In genomic region chr6:3023663-3024483, GRCh38 we compare ENCODE assay signal across 1 cellular context.
TF ChIP-seq lines count a peak whose summit lies in the region.

No MANE protein-coding gene starts in this region.

TF ChIP-seq in IMR-90, 13 proteins besides CTCF, POLR2A, EP300 and RAD21:
- TF ChIP-seq FOS (IDR thresholded peaks at IDR 0.05; ENCODE audit: low read depth, low read length) (peak; percentile 62), MAFK (IDR thresholded peaks at IDR 0.05; ENCODE audit: low read depth, low read length) (peak; percentile 68), RFX5 (IDR thresholded peaks at IDR 0.05; ENCODE audit: low read depth, low read length) (no peak), NFE2L2 (IDR thresholded peaks at IDR 0.05; ENCODE audit: low read depth, low read length) (peak; percentile 92), MXI1 (IDR thresholded peaks at IDR 0.05; ENCODE audit: borderline replicate concordance, low read depth, low read length) (peak; percentile 71; the same call in 1 of the 2 replicates), ELK1 (IDR thresholded peaks at IDR 0.05; ENCODE audit: borderline replicate concordance, low read depth, low read length) (no peak), BHLHE40 (IDR thresholded peaks at IDR 0.05; ENCODE audit: low read depth, low read length) (peak; percentile 64), CHD1 (IDR thresholded peaks at IDR 0.05; ENCODE audit: low read depth, low read length) (no peak), MAZ (IDR thresholded peaks at IDR 0.05; ENCODE audit: borderline replicate concordance, low read depth, low read length) (peak; percentile 56; the same call in 1 of the 2 replicates)
